ENCODE assay signal across 9 cellular contexts in the genomic region with DNA sequence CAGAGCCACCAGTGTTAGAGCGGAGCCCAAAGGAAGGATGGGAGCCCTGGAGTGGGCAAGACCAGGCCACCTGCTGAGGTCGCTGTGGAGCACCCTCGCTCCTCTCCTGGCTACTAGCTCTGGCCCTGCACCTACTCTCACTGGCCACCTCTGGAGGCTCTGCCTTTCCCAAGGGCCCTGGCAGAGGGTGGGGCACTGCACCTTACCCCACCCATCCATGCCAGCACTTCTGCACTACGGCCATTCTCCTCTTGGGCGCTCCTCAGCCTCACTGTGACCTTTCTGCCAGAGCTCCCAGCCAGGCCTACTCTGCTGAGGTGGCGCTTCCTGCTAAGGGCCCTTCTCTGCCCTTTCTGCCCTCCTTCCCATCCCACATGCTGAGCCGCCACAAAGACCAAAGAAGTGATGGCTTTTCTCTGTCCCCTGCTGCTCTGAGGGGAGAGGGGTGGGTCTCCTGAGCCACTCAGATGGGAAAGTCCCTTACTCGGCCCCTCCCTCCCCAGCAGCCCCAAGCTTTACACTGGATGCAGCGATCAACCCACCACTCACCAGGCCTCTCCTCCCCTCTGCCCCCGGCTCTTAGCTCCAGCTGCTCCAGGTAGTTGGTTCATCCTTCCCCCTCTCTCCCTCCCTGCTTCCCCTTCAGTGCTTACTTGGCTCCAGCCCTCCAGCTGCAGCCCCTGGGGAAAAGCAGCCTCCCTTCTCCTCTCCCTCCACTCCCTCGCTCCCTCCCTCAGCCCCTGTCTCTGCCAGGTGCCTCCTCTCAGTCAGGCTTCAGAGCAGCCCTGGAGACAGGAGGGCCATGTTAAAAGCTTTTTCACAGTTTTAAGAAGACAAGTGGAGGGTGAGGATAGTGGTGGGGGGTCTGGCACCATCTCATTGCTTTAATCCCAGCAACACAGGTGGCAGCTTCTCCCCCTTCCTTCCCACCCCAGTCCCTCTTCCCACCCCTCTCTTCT. TPM values are rescaled to one million over a fixed set of nuclear protein-coding genes. Genes with fewer than 3 reads are reported as not detected.
DNase-seq lines count a peak whose midpoint lies in the region; ATAC-seq and TF ChIP-seq lines count a peak whose summit lies in the region.
"Had no signal": no experiment of that assay in that cellular context is flagged by ENCODE, and none has a peak within 500 bp of the region (broad histone marks: within the 10 kb centered on the region; RNA-seq: fewer than 3 reads in every experiment).

No MANE protein-coding gene starts in this region.

- 87 to 88% methylated on average over 8 to 11 of the region's 11 CpGs for WGBS in body of pancreas, 2 donors
- no CpG with 5 or more reads among the region's 11 CpGs for WGBS in neuronal stem cell (ENCODE audit: extremely low coverage in 2 of 2, insufficient read length in 2 of 2, insufficient replicate concordance in 1 of 2), 2 donors

- peak overlapping the region; percentile 38 for H3K9ac ChIP-seq in neuronal stem cell (ENCODE audit: low read depth, low read length, poor library complexity)

- TF ChIP-seq POLR2A in body of pancreas (IDR thresholded peaks at IDR 0.05), result no peak

- peak overlapping the region; percentile 70 for H4K8ac ChIP-seq in neuronal stem cell (ENCODE audit: low read depth, low read length)

- H3K27ac ChIP-seq in GM23338 (ENCODE audit: low read depth), result peak overlapping the region; percentile 90
- H3K27ac ChIP-seq in body of pancreas, result no peak overlapping the region
- peak overlapping the region; percentile 85 for H3K27ac ChIP-seq in neuronal stem cell (replicated peaks; ENCODE audit: low read length)

- peak overlapping the region; percentile 91 for H3K18ac ChIP-seq in neuronal stem cell (ENCODE audit: low read length)

- H3K4me1 Mint-ChIP-seq in GM23338, result peaks cover 29% of the 10 kb centered on the region
- no peaks in the 10 kb centered on the region for H3K4me1 Mint-ChIP-seq in progenitor cell of endocrine pancreas (ENCODE audit: low read depth)

- H3K4me2 ChIP-seq in GM23338 (peak overlapping the region; percentile 78), neuronal stem cell (ENCODE audit: insufficient read depth, low read length, poor library complexity, severe bottlenecking) (peak overlapping the region; percentile 48)

- H3K79me2 ChIP-seq in GM23338 (replicated peaks; ENCODE audit: insufficient read depth), result no peaks in the 10 kb centered on the region

- H3K4me1 ChIP-seq in GM23338 (ENCODE audit: insufficient read depth) (peaks cover 26% of the 10 kb centered on the region), body of pancreas (no peaks in the 10 kb centered on the region), neuronal stem cell (ENCODE audit: control insufficient read depth in 2 of 2, insufficient read depth in 1 of 2, low read depth in 1 of 2, low read length in 2 of 2) (peaks cover 15 to 16% of the 10 kb centered on the region in 2 donors)

- peak overlapping the region; percentile 46 for H3K4ac ChIP-seq in neuronal stem cell (ENCODE audit: low read length)

- H2BK15ac ChIP-seq in neuronal stem cell (ENCODE audit: low read length), result no peak overlapping the region

- H3K36me3 ChIP-seq in GM23338 (ENCODE audit: insufficient read depth) (no peaks in the 10 kb centered on the region), body of pancreas (replicated peaks in 1 of 2; ENCODE audit: insufficient read depth in 1 of 2, low read depth in 2 of 2) (peaks cover 0 to 7% of the 10 kb centered on the region in 2 donors), neuronal stem cell (replicated peaks in 1 of 2; ENCODE audit: control insufficient read depth in 2 of 2, insufficient read depth in 2 of 2, low read length in 2 of 2) (peaks cover 2 to 3% of the 10 kb centered on the region in 2 donors)

- H3K27me3 ChIP-seq in GM23338 (ENCODE audit: insufficient read depth), result no peaks in the 10 kb centered on the region
- no peaks in the 10 kb centered on the region for H3K27me3 ChIP-seq in body of pancreas
- no peaks in the 10 kb centered on the region for H3K27me3 ChIP-seq in neuronal stem cell (ENCODE audit: control insufficient read depth in 3 of 3, insufficient read depth in 3 of 3, low read depth in 1 of 3, low read length in 3 of 3)

- H3K27ac Mint-ChIP-seq in GM23338, result peak overlapping the region; percentile 90
- no peak overlapping the region for H3K27ac Mint-ChIP-seq in progenitor cell of endocrine pancreas

- no peaks in the 10 kb centered on the region for H3K9me3 Mint-ChIP-seq in GM23338
- H3K9me3 Mint-ChIP-seq in progenitor cell of endocrine pancreas (ENCODE audit: low read depth), result no peaks in the 10 kb centered on the region

- H3K14ac ChIP-seq in neuronal stem cell (ENCODE audit: low read length), result no peak overlapping the region

- peak overlapping the region; percentile 59 for H2BK12ac ChIP-seq in neuronal stem cell (ENCODE audit: low read length)

- H2AK5ac ChIP-seq in neuronal stem cell (ENCODE audit: low read depth, low read length), result peak overlapping the region; percentile 82

- no peaks in the 10 kb centered on the region for H4K20me1 ChIP-seq in GM23338 (replicated peaks; ENCODE audit: insufficient read depth)

- DNase-seq in GM23338 (ENCODE audit: low spot score) (peak; percentile 82), NCI-H2107 (lab: John Stamatoyannopoulos, UW) (peak; percentile 66), body of pancreas (no peak), neuronal stem cell (ENCODE audit: low spot score) (peak; percentile 67), progenitor cell of endocrine pancreas (ENCODE audit: low spot score, unreplicated experiment) (no peak)
- DNase-seq in activated CD8-positive, alpha-beta memory T cell treated with anti-CD3 and anti-CD28 coated beads, Interleukin-2, amount 50 U/mL, for 4 hours, result no peak
- DNase-seq: activated CD4-positive, CD25-positive, alpha-beta regulatory T cell treated with anti-CD3 and anti-CD28 coated beads, Interleukin-2, amount 50 U/mL, for 72 hours; stimulated activated CD4-positive, alpha-beta T cell treated with anti-CD3 and anti-CD28 coated beads, Interleukin-15, amount 100 ng/mL, for 24 hours had no signal

- H3K4me3 Mint-ChIP-seq in GM23338 (peak overlapping the region; percentile 57), progenitor cell of endocrine pancreas (ENCODE audit: low read depth) (no peak overlapping the region)

- H4K91ac ChIP-seq in neuronal stem cell (ENCODE audit: low read depth, low read length, poor library complexity), result no peak overlapping the region

- H3K9me3 ChIP-seq in body of pancreas (no peaks in the 10 kb centered on the region), neuronal stem cell (replicated peaks in 1 of 2; ENCODE audit: control insufficient read depth in 2 of 2, insufficient read depth in 1 of 2, low read depth in 1 of 2, low read length in 2 of 2) (peaks cover 0 to 2% of the 10 kb centered on the region in 2 donors)

- H3K79me1 ChIP-seq in neuronal stem cell (ENCODE audit: low read depth, low read length), result no peaks in the 10 kb centered on the region

- TF ChIP-seq CTCF in GM23338 (conservative IDR thresholded peaks at IDR 0.05; ENCODE audit: low read depth in 2 of 2) (peak; percentile 50 to 73), body of pancreas (IDR thresholded peaks at IDR 0.05) (no peak), progenitor cell of endocrine pancreas (IDR thresholded peaks at IDR 0.05; ENCODE audit: unreplicated experiment) (no peak)

- peak overlapping the region; percentile 56 for H2BK120ac ChIP-seq in neuronal stem cell (ENCODE audit: low read depth, low read length)

- H2AFZ ChIP-seq in GM23338, result peak overlapping the region; percentile 5; the same call in 1 of the 2 replicates
- peak overlapping the region; percentile 6 for H2AFZ ChIP-seq in neuronal stem cell (ENCODE audit: low read length)

- H3F3A ChIP-seq in GM23338 (replicated peaks; ENCODE audit: low read depth), result peaks cover 3% of the 10 kb centered on the region; the same call in 1 of the 2 replicates

- H3K9me2 ChIP-seq in GM23338 (ENCODE audit: insufficient read depth), result no peaks in the 10 kb centered on the region

- intact Hi-C loops in body of pancreas (cut with DNase I), result no loop called here

- no peaks in the 10 kb centered on the region for H3K36me3 Mint-ChIP-seq in GM23338 (ENCODE audit: low read depth)
- peaks cover 3% of the 10 kb centered on the region for H3K36me3 Mint-ChIP-seq in progenitor cell of endocrine pancreas (ENCODE audit: insufficient read depth)

- peak overlapping the region; percentile 56 for H2BK5ac ChIP-seq in neuronal stem cell (ENCODE audit: low read length)

- H3K23ac ChIP-seq in neuronal stem cell (ENCODE audit: low read depth, low read length, poor library complexity), result no peak overlapping the region

- peak; percentile 90 for ATAC-seq in GM23338
- peak; percentile 15 for ATAC-seq in body of pancreas
- no peak for ATAC-seq in HG02623 (IDR thresholded peaks at IDR 0.05; ENCODE audit: unreplicated experiment)

- H3K27me3 Mint-ChIP-seq in GM23338 (ENCODE audit: insufficient read depth, low read depth, poor library complexity) (peaks cover 12% of the 10 kb centered on the region), progenitor cell of endocrine pancreas (no peaks in the 10 kb centered on the region)

- H3K4me3 ChIP-seq in GM23338, result peak overlapping the region; percentile 42
- no peak overlapping the region for H3K4me3 ChIP-seq in body of pancreas
- H3K4me3 ChIP-seq in neuronal stem cell (ENCODE audit: low read length in 2 of 2), result no peak overlapping the region

RNA-seq across cellular contexts. Expression of gene TMEM222, which starts 14.8 kb away (rescaled TPM):
- total RNA-seq in GM23338 (2014; rRNA removed; shearing (Covaris generic)), result 22.6 and 27.0 TPM in 2 replicates
- 17.7 and 17.8 TPM in 2 replicates for polyA plus RNA-seq in GM23338 (2016; fragmentation: Nextera tagmentation; extraction: Ambion mirVana)
- total RNA-seq in body of pancreas (10 to 100 TPM in 1 of 2 donors, 1 to 10 TPM in 1; 8.6 to 20.0 TPM), progenitor cell of endocrine pancreas (37.1 and 38.4 TPM in 2 replicates)
- 23.9 TPM for polyA plus RNA-seq in neuronal stem cell (2013, experiment 1 of 2)
- 22.3 TPM for polyA plus RNA-seq in neuronal stem cell (2013, experiment 2 of 2)

RNA-seq across cellular contexts. Expression of gene SYTL1, which starts 34.7 kb away (rescaled TPM):
- total RNA-seq in GM23338 (2014; rRNA removed; shearing (Covaris generic)), result 4.9 and 5.4 TPM in 2 replicates
- polyA plus RNA-seq in GM23338 (2016; fragmentation: Nextera tagmentation; extraction: Ambion mirVana), result 12.0 and 12.3 TPM in 2 replicates
- total RNA-seq in body of pancreas (100 to 1,000 TPM; 107 to 129 TPM), progenitor cell of endocrine pancreas (9.4 and 15.5 TPM in 2 replicates)
- polyA plus RNA-seq in neuronal stem cell (2013, experiment 1 of 2), result 8.5 TPM
- 8.0 TPM for polyA plus RNA-seq in neuronal stem cell (2013, experiment 2 of 2)

RNA-seq across cellular contexts. Expression of gene MAP3K6, which starts 59.6 kb away (rescaled TPM):
- 10.6 and 14.9 TPM in 2 replicates for total RNA-seq in GM23338 (2014; rRNA removed; shearing (Covaris generic))
- polyA plus RNA-seq in GM23338 (2016; fragmentation: Nextera tagmentation; extraction: Ambion mirVana), result 7.4 and 8.2 TPM in 2 replicates
- total RNA-seq in body of pancreas (10 to 100 TPM; 28.8 to 31.3 TPM), progenitor cell of endocrine pancreas (1.1 and 1.8 TPM in 2 replicates)
- 8.4 TPM for polyA plus RNA-seq in neuronal stem cell (2013, experiment 1 of 2)
- 8.3 TPM for polyA plus RNA-seq in neuronal stem cell (2013, experiment 2 of 2)

Comparison
In these comparisons a context has a peak if more than half of its experiments do, and no peak if none do; other contexts are left out.
1. DNase-seq: peak in GM23338 (single experiment), NCI-H2107 (single experiment) and neuronal stem cell (single experiment); none in body of pancreas (0 of 4), activated CD8-positive, alpha-beta memory T cell treated with anti-CD3 and anti-CD28 coated beads, Interleukin-2, amount 50 U/mL, for 4 hours (single experiment) and progenitor cell of endocrine pancreas (single experiment).
2. H3K27ac ChIP-seq: peak in GM23338 (single experiment) and neuronal stem cell (single experiment); none in body of pancreas (0 of 4).
3. CTCF ChIP-seq: peak in GM23338 (2 of 2); none in body of pancreas (0 of 7) and progenitor cell of endocrine pancreas (single experiment).